Comparison of ENCODE assay signal across 26 cellular contexts in the genomic region with DNA sequence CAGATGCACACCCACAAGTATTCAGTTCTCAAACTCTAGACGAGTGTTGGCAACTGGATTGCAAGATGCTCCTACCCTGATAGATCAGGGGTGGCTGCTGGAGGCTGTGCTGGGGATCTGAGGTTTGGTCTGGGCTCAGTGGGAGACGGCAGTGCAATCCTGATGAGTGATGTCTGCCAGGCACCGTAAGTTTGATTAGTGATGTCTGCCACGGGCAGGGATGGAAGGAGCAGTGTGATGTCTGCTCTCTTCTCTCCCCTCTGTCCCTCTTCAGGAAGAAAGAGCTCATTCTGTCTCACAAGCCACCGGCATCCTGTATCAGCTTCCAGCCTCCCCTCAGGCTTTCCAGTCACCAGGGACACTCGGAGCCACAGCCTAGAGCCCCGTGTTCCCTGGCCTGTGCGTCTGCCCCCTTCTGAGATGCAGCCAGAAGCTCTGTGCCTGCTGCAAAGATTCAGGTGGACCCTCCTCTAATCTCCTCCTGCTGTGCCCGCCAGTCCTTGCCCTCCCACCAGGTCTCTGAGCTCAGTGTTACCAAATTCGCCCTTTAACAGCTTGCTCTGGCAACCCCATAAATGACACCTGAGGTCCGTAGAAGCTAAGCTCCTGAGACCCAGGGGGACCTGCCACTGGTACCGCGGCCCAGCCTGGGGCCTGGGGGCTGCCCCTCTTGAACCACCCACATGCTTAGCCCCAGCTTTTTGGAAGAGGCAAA. TPM values are rescaled to one million over a fixed set of nuclear protein-coding genes. Genes with fewer than 3 reads are reported as not detected.
DNase-seq lines count a peak whose midpoint lies in the region; ATAC-seq, FAIRE-seq and TF ChIP-seq lines count a peak whose summit lies in the region.
"Had no signal": no experiment of that assay in that cellular context is flagged by ENCODE, and none has a peak within 500 bp of the region (broad histone marks: within the 10 kb centered on the region; RNA-seq: fewer than 3 reads in every experiment).

No MANE protein-coding gene starts in this region.

- ATAC-seq in HG02623 (IDR thresholded peaks at IDR 0.05; ENCODE audit: unreplicated experiment) (no peak), GM18858 (IDR thresholded peaks at IDR 0.05; ENCODE audit: unreplicated experiment) (no peak)
- ATAC-seq: activated CD4-positive, alpha-beta T cell treated with anti-CD3 and anti-CD28 coated beads for 36 hours; activated T-cell treated with anti-CD3 and anti-CD28 coated beads, Interleukin-2, amount 50 U/mL, for 72 hours had no signal

- peak overlapping the region; percentile 57 for H3K27ac Mint-ChIP-seq in neural progenitor cell
- H3K27ac Mint-ChIP-seq: activated CD4-positive, alpha-beta T cell treated with anti-CD3 and anti-CD28 coated beads for 36 hours; activated T-cell treated with anti-CD3 and anti-CD28 coated beads, Interleukin-2, amount 50 U/mL, for 72 hours had no signal

- TF ChIP-seq CTCF in H1 (IDR thresholded peaks at IDR 0.05; ENCODE audit: control extremely low read depth in 1 of 3, insufficient read depth in 1 of 3, low read depth in 1 of 3, low read length in 3 of 3) (no peak), neural progenitor cell (IDR thresholded peaks at IDR 0.05) (no peak), tibial nerve (IDR thresholded peaks at IDR 0.05) (no peak)

- peaks cover 15% of the 10 kb centered on the region for H3K36me3 Mint-ChIP-seq in neural progenitor cell

- H3K27me3 ChIP-seq in H1 (replicated peaks in 1 of 4; ENCODE audit: control insufficient read depth in 3 of 4, extremely low read depth in 1 of 4, insufficient read depth in 3 of 4, low read length in 3 of 4), result no peaks in the 10 kb centered on the region
- no peaks in the 10 kb centered on the region for H3K27me3 ChIP-seq in neural progenitor cell
- H3K27me3 ChIP-seq in tibial nerve, result no peaks in the 10 kb centered on the region
- H3K27me3 ChIP-seq: dorsolateral prefrontal cortex, thyroid gland had no signal

- H4K91ac ChIP-seq in H1 (replicated peaks; ENCODE audit: insufficient read length, low read length), result no peak overlapping the region

- H3K4me3 ChIP-seq in H1 (ENCODE audit: extremely low read depth in 1 of 4, insufficient read depth in 2 of 4, low read depth in 3 of 4, low read length in 4 of 4) (no peak overlapping the region; a peak in 1 of 8 replicates), neural progenitor cell (no peak overlapping the region), tibial nerve (no peak overlapping the region)
- H3K4me3 ChIP-seq: dorsolateral prefrontal cortex, thyroid gland had no signal

- no peak overlapping the region; the same call in 1 of the 2 replicates for H2BK15ac ChIP-seq in H1 (ENCODE audit: low read length)

- FAIRE-seq in H1 (lab: Jason Lieb, UNC), result no peak
- FAIRE-seq: GM12892, GM19239, small intestine had no signal

- H3K14ac ChIP-seq in H1 (ENCODE audit: insufficient read length), result no peak overlapping the region

- H3K79me2 ChIP-seq in H1 (ENCODE audit: control insufficient read depth in 1 of 2, insufficient read depth in 2 of 2, low read length in 2 of 2) (no peaks in the 10 kb centered on the region), neural progenitor cell (ENCODE audit: low read depth) (no peaks in the 10 kb centered on the region)

- H4K5ac ChIP-seq in H1 (ENCODE audit: insufficient read length, low read depth, low read length), result no peak overlapping the region

- H3K27me3 Mint-ChIP-seq in neural progenitor cell (ENCODE audit: insufficient read depth, low read depth), result peaks cover 12% of the 10 kb centered on the region
- H3K27me3 Mint-ChIP-seq: activated CD4-positive, alpha-beta T cell treated with anti-CD3 and anti-CD28 coated beads for 36 hours had no signal

- H3F3A ChIP-seq in neural progenitor cell (ENCODE audit: low read depth), result peaks cover 54% of the 10 kb centered on the region

- H3K27ac ChIP-seq in H1 (ENCODE audit: low read depth, low read length) (no peak overlapping the region), neural progenitor cell (peak overlapping the region; percentile 50), tibial nerve (no peak overlapping the region)
- H3K27ac ChIP-seq: 22Rv1, thyroid gland had no signal

- H3K9me3 ChIP-seq in H1 (ENCODE audit: insufficient read depth in 2 of 2, low read depth in 1 of 2, low read length in 1 of 2) (no peaks in the 10 kb centered on the region), neural progenitor cell (ENCODE audit: low read depth) (no peaks in the 10 kb centered on the region), tibial nerve (no peaks in the 10 kb centered on the region)
- H3K9me3 ChIP-seq: thyroid gland had no signal

- H2BK120ac ChIP-seq in H1 (replicated peaks; ENCODE audit: low read depth, low read length), result no peak overlapping the region

- DNase-seq in DMS 273 (lab: John Stamatoyannopoulos, UW; ENCODE audit: unreplicated experiment) (peak; percentile 28), DMS 273 treated with DMSO at 0.1 percent for 48 hours (lab: John Stamatoyannopoulos, UW) (no peak), NCI-H69 (lab: John Stamatoyannopoulos, UW) (peak; percentile 44), H1 (ENCODE audit: low read depth in 1 of 2, low spot score in 2 of 2) (no peak), neural progenitor cell (ENCODE audit: low spot score) (no peak), tibial nerve (ENCODE audit: low spot score in 2 of 2) (no peak)
- DNase-seq: activated CD4-positive, alpha-beta T cell treated with anti-CD3 and anti-CD28 coated beads for 36 hours; activated naive CD4-positive, alpha-beta T cell treated with anti-CD3 and anti-CD28 coated beads, Interleukin-2, amount 50 U/mL, for 16 hours; activated T-cell treated with anti-CD3 and anti-CD28 coated beads, Interleukin-2, amount 50 U/mL, for 72 hours; anterior cingulate cortex; central memory CD4-positive, alpha-beta T cell; DMS79 treated with DMSO at 0.1 percent for 48 hours; dorsolateral prefrontal cortex; erythroblast; foreskin fibroblast; KBM-7; NCI-H345; SIG-M5; small intestine; stimulated activated naive CD4-positive, alpha-beta T cell; thyroid gland had no signal

- H3K23me2 ChIP-seq in H1 (ENCODE audit: low read depth, low read length), result no peaks in the 10 kb centered on the region

- CTCF ChIA-PET in H1 (lab: Charles Lee; ENCODE audit: partially characterized antibody), result interaction anchor here (0.6 to 24.5 kb wide), 16 partner anchors 8 to 317 kb away, joined by 3 to 1347 read pairs (median 4); no protein-coding TSS in a partner anchor

- 77% methylated on average over 13 of the region's 13 CpGs; no CpG with 5 or more reads in 1 of the 2 experiments for WGBS in H1 (ENCODE audit: extremely low coverage in 1 of 2, insufficient coverage in 1 of 2, insufficient read length in 1 of 2, insufficient replicate concordance in 2 of 2, low coverage in 1 of 2, low lambda C conversion rate in 2 of 2, missing lambda C conversion rate in 1 of 2), 2 experiments
- WGBS in tibial nerve, 2 donors, result 55 to 59% methylated on average over 13 of the region's 13 CpGs

- H3K18ac ChIP-seq in H1 (ENCODE audit: extremely low read depth, low read length), result no peak overlapping the region; the same call in 1 of the 2 replicates

- no peak for TF ChIP-seq RAD21 in H1 (IDR thresholded peaks at IDR 0.05 in 1 of 2, conservative IDR thresholded peaks at IDR 0.05 in 1 of 2; ENCODE audit: low read depth in 2 of 2, low read length in 2 of 2)

- H3K4me1 Mint-ChIP-seq in neural progenitor cell, result peaks cover 35% of the 10 kb centered on the region
- H3K4me1 Mint-ChIP-seq: activated CD4-positive, alpha-beta T cell treated with anti-CD3 and anti-CD28 coated beads for 36 hours had no signal

- H3K9me3 Mint-ChIP-seq in neural progenitor cell, result no peaks in the 10 kb centered on the region
- H3K9me3 Mint-ChIP-seq: activated T-cell treated with anti-CD3 and anti-CD28 coated beads, Interleukin-2, amount 50 U/mL, for 72 hours had no signal

- TF ChIP-seq POLR2A in H1 (IDR thresholded peaks at IDR 0.05; ENCODE audit: control extremely low read depth in 1 of 2, low read depth in 2 of 2, low read length in 2 of 2) (no peak), tibial nerve (IDR thresholded peaks at IDR 0.05) (no peak)

- no peak overlapping the region for H3K4me3 Mint-ChIP-seq in neural progenitor cell
- H3K4me3 Mint-ChIP-seq: activated CD4-positive, alpha-beta T cell treated with anti-CD3 and anti-CD28 coated beads for 36 hours; activated T-cell treated with anti-CD3 and anti-CD28 coated beads, Interleukin-2, amount 50 U/mL, for 72 hours had no signal

- no peak for TF ChIP-seq EP300 in H1 (IDR thresholded peaks at IDR 0.05; ENCODE audit: borderline replicate concordance in 1 of 2, low read depth in 2 of 2, low read length in 2 of 2)
- no peak for TF ChIP-seq EP300 in tibial nerve (IDR thresholded peaks at IDR 0.05)

- no peak overlapping the region for H2AFZ ChIP-seq in H1 (ENCODE audit: low read length)
- no peak overlapping the region for H2AFZ ChIP-seq in neural progenitor cell (replicated peaks)

- H3K4ac ChIP-seq in H1 (replicated peaks; ENCODE audit: insufficient read length, low read depth, low read length), result no peak overlapping the region

- peaks cover 0 to 18% (median 13%) of the 10 kb centered on the region in 4 experiments; a peak in 6 of 7 replicates for H3K4me1 ChIP-seq in H1 (replicated peaks in 1 of 4; ENCODE audit: control insufficient read depth in 3 of 4, insufficient read depth in 4 of 4, low read length in 3 of 4)
- peaks cover 38% of the 10 kb centered on the region for H3K4me1 ChIP-seq in neural progenitor cell
- peaks cover 0 to 7% (median 0%) of the 10 kb centered on the region in 4 donors for H3K4me1 ChIP-seq in tibial nerve
- H3K4me1 ChIP-seq: thyroid gland had no signal

- no peak overlapping the region for H2BK5ac ChIP-seq in H1 (ENCODE audit: low read depth, low read length)

- peaks cover 0 to 11% (median 4%) of the 10 kb centered on the region in 4 experiments; a peak in 4 of 8 replicates for H3K36me3 ChIP-seq in H1 (ENCODE audit: control insufficient read depth in 2 of 4, insufficient read depth in 4 of 4, low read length in 3 of 4)
- no peaks in the 10 kb centered on the region for H3K36me3 ChIP-seq in neural progenitor cell
- peaks cover 0 to 37% (median 0%) of the 10 kb centered on the region in 3 donors for H3K36me3 ChIP-seq in tibial nerve
- H3K36me3 ChIP-seq: thyroid gland had no signal

- H3K4me2 ChIP-seq in H1 (ENCODE audit: insufficient read depth in 1 of 2, low read depth in 2 of 2, low read length in 2 of 2), result no peak overlapping the region
- H3K4me2 ChIP-seq in neural progenitor cell, result peak overlapping the region; percentile 17

- no peak overlapping the region for H3K56ac ChIP-seq in H1 (replicated peaks; ENCODE audit: insufficient read length, low read depth, low read length)

- H2BK12ac ChIP-seq in H1 (ENCODE audit: low read depth, low read length), result peak overlapping the region; percentile 60; the same call in 1 of the 2 replicates

- H2AK5ac ChIP-seq in H1 (ENCODE audit: low read depth, low read length), result peak overlapping the region; percentile 70

- H4K20me1 ChIP-seq in H1 (replicated peaks in 1 of 2; ENCODE audit: control insufficient read depth in 1 of 2, insufficient read depth in 2 of 2, low read length in 2 of 2) (peaks cover 0 to 2% of the 10 kb centered on the region in 2 experiments), neural progenitor cell (ENCODE audit: low read depth) (peaks cover 59% of the 10 kb centered on the region)

- no peak overlapping the region for H3K23ac ChIP-seq in H1 (ENCODE audit: insufficient read length)

- no peaks in the 10 kb centered on the region for H3K79me1 ChIP-seq in H1 (ENCODE audit: low read depth, low read length)

- POLR2A ChIA-PET in H1 (lab: Charles Lee; ENCODE audit: partially characterized antibody), result interaction anchor here (0.6 to 4.2 kb wide), 10 partner anchors 8 to 519 kb away, joined by 3 to 19 read pairs (median 3); no protein-coding TSS in a partner anchor

- no peak overlapping the region; a peak in 2 of 7 replicates for H3K9ac ChIP-seq in H1 (replicated peaks in 1 of 4; ENCODE audit: extremely low read depth in 1 of 4, low read depth in 3 of 4, low read length in 3 of 4)
- H3K9ac ChIP-seq in neural progenitor cell, result no peak overlapping the region

- no peak overlapping the region; the same call in 1 of the 2 replicates for H4K8ac ChIP-seq in H1 (ENCODE audit: extremely low read depth, insufficient read depth, low read length)

- no peak overlapping the region for H2BK20ac ChIP-seq in H1 (ENCODE audit: low read length)

RNA-seq across cellular contexts. Expression of gene TP53I11, which starts 19.9 kb away (rescaled TPM):
- total RNA-seq in H1 (2021; fragmentation: NEBNext Ultra II Directional; extraction: Animal tissue kit (Norgen Biotek cat#: 25700)), result 46.3 and 53.7 TPM in 2 replicates
- polyA plus RNA-seq in H1 (2011; rRNA removed), result 34.0 and 47.5 TPM in 2 replicates
- 25.8 TPM for polyA plus RNA-seq in H1 (2011; cell fraction: cytosol; rRNA removed)
- polyA plus RNA-seq in H1 (2011; cell fraction: nucleus; rRNA removed), result 48.2 TPM
- polyA plus RNA-seq in H1 (2012, experiment 1 of 2), result 44.1 to 78.7 TPM (median 68.4 TPM) in 4 replicates
- 49.8 TPM for polyA plus RNA-seq in H1 (2012, experiment 2 of 2)
- polyA plus RNA-seq in H1 (2013, experiment 1 of 2), result 52.1 TPM
- 59.6 TPM for polyA plus RNA-seq in H1 (2013, experiment 2 of 2)
- 26.4 and 26.9 TPM in 2 replicates for polyA minus RNA-seq in H1 (2011; rRNA and poly(A)+ RNA removed)
- 34.6 TPM for polyA minus RNA-seq in H1 (2011; cell fraction: cytosol; rRNA and poly(A)+ RNA removed)
- polyA minus RNA-seq in H1 (2011; cell fraction: nucleus; rRNA and poly(A)+ RNA removed), result 44.5 TPM
- 23.1 and 91.9 TPM in 2 replicates for total RNA-seq in neural progenitor cell (ENCODE audit: low replicate concordance)
- 100 to 1,000 TPM in 1 of 4 donors, 10 to 100 TPM in 3; 50.7 to 133 (median 60.6) TPM for total RNA-seq in tibial nerve

Comparison
In these comparisons a context has a peak if more than half of its experiments do, and no peak if none do; other contexts are left out.
1. DNase-seq: peak in DMS 273 (single experiment) and NCI-H69 (single experiment); none in DMS 273 treated with DMSO at 0.1 percent for 48 hours (single experiment), H1 (0 of 2), neural progenitor cell (single experiment) and tibial nerve (0 of 2).